ENCODE assay signal across 10 cellular contexts in genomic region chr12:113040722-113041168, GRCh38. TPM values are rescaled to one million over a fixed set of nuclear protein-coding genes. Genes with fewer than 3 reads are reported as not detected.
DNase-seq lines count a peak whose midpoint lies in the region; ATAC-seq and TF ChIP-seq lines count a peak whose summit lies in the region.
"Had no signal": no experiment of that assay in that cellular context is flagged by ENCODE, and none has a peak within 500 bp of the region (broad histone marks: within the 10 kb centered on the region; RNA-seq: fewer than 3 reads in every experiment).

No MANE protein-coding gene starts in this region.

- peak; percentile 94 for DNase-seq in H4 (ENCODE audit: low spot score)
- DNase-seq in heart left ventricle, result peak in 4 of 5 donors; percentile 37 to 88 (median 80)
- peak; percentile 64 for DNase-seq in skeletal muscle cell (ENCODE audit: low read depth)
- DNase-seq in NCI-H446 (lab: John Stamatoyannopoulos, UW), result no peak
- no peak for DNase-seq in activated CD4-positive, alpha-beta T cell treated with anti-CD3 and anti-CD28 coated beads for 4 hours
- DNase-seq: amniotic stem cell had no signal

- peak overlapping the region in 4 of 12 donors; percentile 11 to 66 (median 34) for H3K27ac ChIP-seq in heart left ventricle

- no peak for TF ChIP-seq CTCF in heart left ventricle (IDR thresholded peaks at IDR 0.05)

- no peak overlapping the region for H3K4me3 ChIP-seq in heart left ventricle
- H3K4me3 ChIP-seq in skeletal muscle cell (ENCODE audit: low read depth, low read length), result no peak overlapping the region

- H3K27me3 ChIP-seq in heart left ventricle, result peaks cover 0 to 12% (median 0%) of the 10 kb centered on the region in 9 donors

- no peaks in the 10 kb centered on the region for H3K36me3 ChIP-seq in heart left ventricle

- H3K9me3 ChIP-seq in heart left ventricle, result no peaks in the 10 kb centered on the region

- peaks cover 0 to 17% (median 0%) of the 10 kb centered on the region in 12 donors for H3K4me1 ChIP-seq in heart left ventricle

- WGBS in heart left ventricle, 4 donors, result 38 to 65% (median 54%) methylated on average over 6 of the region's 6 CpGs

- peak; percentile 53; the same call in 2 of the 3 replicates for ATAC-seq in SK-N-SH treated with all-trans-retinoic acid at 6 μM for 48 hours
- peak; percentile 85 to 99 (median 98) for ATAC-seq in heart left ventricle
- ATAC-seq in GM21786 (IDR thresholded peaks at IDR 0.05; ENCODE audit: unreplicated experiment), result no peak
- ATAC-seq in HG03460 (IDR thresholded peaks at IDR 0.05; ENCODE audit: unreplicated experiment), result no peak

- intact Hi-C loops in heart left ventricle (cut with DNase I), result no loop called here

- TF ChIP-seq POLR2A in heart left ventricle (IDR thresholded peaks at IDR 0.05), result no peak

TF ChIP-seq in SK-N-SH treated with all-trans-retinoic acid at 6 μM for 48 hours, 23 proteins besides CTCF, POLR2A, EP300 and RAD21:
- TF ChIP-seq ZC3H10 (CRISPR knock-in tag; IDR thresholded peaks at IDR 0.05) (no peak), ESRRG (CRISPR knock-in tag; IDR thresholded peaks at IDR 0.05) (no peak), ZFP30 (CRISPR knock-in tag; IDR thresholded peaks at IDR 0.05) (no peak), ISL1 (CRISPR knock-in tag; IDR thresholded peaks at IDR 0.05) (no peak), SNAI2 (CRISPR knock-in tag; IDR thresholded peaks at IDR 0.05) (no peak), BACH2 (CRISPR knock-in tag; IDR thresholded peaks at IDR 0.05; ENCODE audit: borderline replicate concordance) (no peak), ARNTL (CRISPR knock-in tag; IDR thresholded peaks at IDR 0.05; ENCODE audit: borderline replicate concordance, low read depth) (no peak), ZNF565 (CRISPR knock-in tag; conservative IDR thresholded peaks at IDR 0.05; ENCODE audit: low read depth) (no peak), ZNF8 (CRISPR knock-in tag; IDR thresholded peaks at IDR 0.05) (no peak)
- TF ChIP-seq, protein P1, sequence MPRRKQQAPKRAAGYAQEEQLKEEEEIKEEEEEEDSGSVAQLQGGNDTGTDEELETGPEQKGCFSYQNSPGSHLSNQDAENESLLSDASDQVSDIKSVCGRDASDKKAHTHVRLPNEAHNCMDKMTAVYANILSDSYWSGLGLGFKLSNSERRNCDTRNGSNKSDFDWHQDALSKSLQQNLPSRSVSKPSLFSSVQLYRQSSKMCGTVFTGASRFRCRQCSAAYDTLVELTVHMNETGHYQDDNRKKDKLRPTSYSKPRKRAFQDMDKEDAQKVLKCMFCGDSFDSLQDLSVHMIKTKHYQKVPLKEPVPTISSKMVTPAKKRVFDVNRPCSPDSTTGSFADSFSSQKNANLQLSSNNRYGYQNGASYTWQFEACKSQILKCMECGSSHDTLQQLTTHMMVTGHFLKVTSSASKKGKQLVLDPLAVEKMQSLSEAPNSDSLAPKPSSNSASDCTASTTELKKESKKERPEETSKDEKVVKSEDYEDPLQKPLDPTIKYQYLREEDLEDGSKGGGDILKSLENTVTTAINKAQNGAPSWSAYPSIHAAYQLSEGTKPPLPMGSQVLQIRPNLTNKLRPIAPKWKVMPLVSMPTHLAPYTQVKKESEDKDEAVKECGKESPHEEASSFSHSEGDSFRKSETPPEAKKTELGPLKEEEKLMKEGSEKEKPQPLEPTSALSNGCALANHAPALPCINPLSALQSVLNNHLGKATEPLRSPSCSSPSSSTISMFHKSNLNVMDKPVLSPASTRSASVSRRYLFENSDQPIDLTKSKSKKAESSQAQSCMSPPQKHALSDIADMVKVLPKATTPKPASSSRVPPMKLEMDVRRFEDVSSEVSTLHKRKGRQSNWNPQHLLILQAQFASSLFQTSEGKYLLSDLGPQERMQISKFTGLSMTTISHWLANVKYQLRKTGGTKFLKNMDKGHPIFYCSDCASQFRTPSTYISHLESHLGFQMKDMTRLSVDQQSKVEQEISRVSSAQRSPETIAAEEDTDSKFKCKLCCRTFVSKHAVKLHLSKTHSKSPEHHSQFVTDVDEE (CRISPR knock-in tag; IDR thresholded peaks at IDR 0.05), result no peak
- TF ChIP-seq, protein P2, sequence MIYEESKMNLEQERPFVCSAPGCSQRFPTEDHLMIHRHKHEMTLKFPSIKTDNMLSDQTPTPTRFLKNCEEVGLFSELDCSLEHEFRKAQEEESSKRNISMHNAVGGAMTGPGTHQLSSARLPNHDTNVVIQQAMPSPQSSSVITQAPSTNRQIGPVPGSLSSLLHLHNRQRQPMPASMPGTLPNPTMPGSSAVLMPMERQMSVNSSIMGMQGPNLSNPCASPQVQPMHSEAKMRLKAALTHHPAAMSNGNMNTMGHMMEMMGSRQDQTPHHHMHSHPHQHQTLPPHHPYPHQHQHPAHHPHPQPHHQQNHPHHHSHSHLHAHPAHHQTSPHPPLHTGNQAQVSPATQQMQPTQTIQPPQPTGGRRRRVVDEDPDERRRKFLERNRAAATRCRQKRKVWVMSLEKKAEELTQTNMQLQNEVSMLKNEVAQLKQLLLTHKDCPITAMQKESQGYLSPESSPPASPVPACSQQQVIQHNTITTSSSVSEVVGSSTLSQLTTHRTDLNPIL (CRISPR knock-in tag; IDR thresholded peaks at IDR 0.05; ENCODE audit: low read depth), result no peak
- TF ChIP-seq, protein P3, sequence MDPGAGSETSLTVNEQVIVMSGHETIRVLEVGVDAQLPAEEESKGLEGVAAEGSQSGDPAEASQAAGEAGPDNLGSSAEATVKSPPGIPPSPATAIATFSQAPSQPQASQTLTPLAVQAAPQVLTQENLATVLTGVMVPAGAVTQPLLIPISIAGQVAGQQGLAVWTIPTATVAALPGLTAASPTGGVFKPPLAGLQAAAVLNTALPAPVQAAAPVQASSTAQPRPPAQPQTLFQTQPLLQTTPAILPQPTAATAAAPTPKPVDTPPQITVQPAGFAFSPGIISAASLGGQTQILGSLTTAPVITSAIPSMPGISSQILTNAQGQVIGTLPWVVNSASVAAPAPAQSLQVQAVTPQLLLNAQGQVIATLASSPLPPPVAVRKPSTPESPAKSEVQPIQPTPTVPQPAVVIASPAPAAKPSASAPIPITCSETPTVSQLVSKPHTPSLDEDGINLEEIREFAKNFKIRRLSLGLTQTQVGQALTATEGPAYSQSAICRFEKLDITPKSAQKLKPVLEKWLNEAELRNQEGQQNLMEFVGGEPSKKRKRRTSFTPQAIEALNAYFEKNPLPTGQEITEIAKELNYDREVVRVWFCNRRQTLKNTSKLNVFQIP (CRISPR knock-in tag; IDR thresholded peaks at IDR 0.05; ENCODE audit: borderline replicate concordance, low read depth), result no peak
TF ChIP-seq in SK-N-SH treated with all-trans-retinoic acid at 6 μM for 48 hours: peak in this region for 0.

RNA-seq across cellular contexts. Expression of gene DTX1, which starts 15.8 kb away (rescaled TPM):
- 1.3 and 2.8 TPM in 2 replicates for total RNA-seq in H4 (2014; rRNA removed; shearing (Covaris generic))
- 1 to 10 TPM; 1.2 to 3.2 (median 2.4) TPM for total RNA-seq in heart left ventricle
- polyA plus RNA-seq in heart left ventricle, result 1 to 10 TPM in 1 of 2 donors, under 1 TPM in 1; 0.50 to 1.2 TPM
- total RNA-seq: T-helper 2 cell treated with Interferon-gamma antibody and Interleukin-4, amounts not matched to agents 100 ng/mL and 5 ng/mL, for 36 hours had no signal

Comparison
In these comparisons a context has a peak if more than half of its experiments do, and no peak if none do; other contexts are left out.
1. DNase-seq: peak in H4 (single experiment), heart left ventricle (4 of 5) and skeletal muscle cell (single experiment); none in NCI-H446 (0 of 2) and activated CD4-positive, alpha-beta T cell treated with anti-CD3 and anti-CD28 coated beads for 4 hours (0 of 2).
2. ATAC-seq: peak in SK-N-SH treated with all-trans-retinoic acid at 6 μM for 48 hours (single experiment) and heart left ventricle (4 of 4); none in GM21786 (single experiment) and HG03460 (single experiment).